ENCODE assay signal across 27 cellular contexts in the genomic region with DNA sequence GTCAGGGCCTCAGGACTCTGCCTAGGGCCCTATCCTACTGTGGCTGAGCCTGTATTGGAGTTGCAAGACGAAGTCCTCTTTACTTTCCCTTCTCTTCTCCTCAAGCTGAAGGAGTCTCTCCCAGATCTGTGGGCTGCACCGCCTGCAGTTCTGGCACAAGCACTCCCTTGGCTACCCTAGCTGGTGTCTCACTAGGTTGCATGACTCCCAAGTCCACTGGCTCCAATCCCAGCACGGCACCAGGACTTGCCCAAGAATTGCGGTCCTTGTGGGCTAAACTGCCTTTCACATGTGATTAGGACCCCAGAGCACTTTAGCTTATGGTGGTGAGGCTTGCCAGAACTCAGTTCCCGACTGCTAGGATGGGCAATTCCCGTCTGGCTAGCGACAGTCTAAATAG.
"Had no signal": no experiment of that assay in that cellular context is flagged by ENCODE, and none has a peak within 500 bp of the region (broad histone marks: within the 10 kb centered on the region; RNA-seq: fewer than 3 reads in every experiment).

No MANE protein-coding gene starts in this region.

- H3K9me3 ChIP-seq: gastrocnemius medialis, testis, tibial artery, upper lobe of left lung had no signal

- H3K27me3 Mint-ChIP-seq: effector memory CD8-positive, alpha-beta T cell; memory B cell; stimulated activated memory B cell treated with anti-CD40 and anti-IgM and Interleukin-4, amounts not matched to agents 10 μg/mL and 1 μg/mL and 100 μg/mL, for 72 hours had no signal

- H3K4me2 ChIP-seq: smooth muscle cell had no signal

- H3K27ac Mint-ChIP-seq: effector memory CD8-positive, alpha-beta T cell; immature natural killer cell; memory B cell; natural killer cell; stimulated activated memory B cell treated with anti-CD40 and anti-IgM and Interleukin-4, amounts not matched to agents 10 μg/mL and 1 μg/mL and 100 μg/mL, for 72 hours had no signal

- H3K36me3 ChIP-seq: gastrocnemius medialis, tibial artery, upper lobe of left lung had no signal

- H3K27ac ChIP-seq: gastrocnemius medialis, testis, tibial artery, upper lobe of left lung had no signal

- H3K4me1 Mint-ChIP-seq: immature natural killer cell; memory B cell; natural killer cell; neural crest cell; stimulated activated memory B cell treated with anti-CD40 and anti-IgM and Interleukin-4, amounts not matched to agents 10 μg/mL and 1 μg/mL and 100 μg/mL, for 72 hours had no signal

- H3K4me3 ChIP-seq: gastrocnemius medialis, lung, smooth muscle cell, testis, tibial artery, upper lobe of left lung had no signal

- DNase-seq: caudate nucleus; cerebellar nuclear complex; cortex of kidney; effector memory CD8-positive, alpha-beta T cell; foreskin fibroblast; gastrocnemius medialis; head of caudate nucleus; hippocampal formation; immature natural killer cell; left ventricle myocardium superior; natural killer cell; nucleus accumbens; retina; stimulated activated CD4-positive, alpha-beta T cell treated with anti-CD3 and anti-CD28 coated beads, Interleukin-12 subunit alpha, Interleukin-12 subunit beta, amount 100 ng/mL, for 4 hours; stimulated activated CD4-positive, alpha-beta T cell treated with anti-CD3 and anti-CD28 coated beads, Interleukin-1b, Interleukin-23, amount 100 ng/mL, for 48 hours; stimulated activated CD4-positive, alpha-beta T cell treated with anti-CD3 and anti-CD28 coated beads, Interleukin-4, amount 100 ng/mL, for 1 hour; stimulated activated naive CD8-positive, alpha-beta T cell treated with anti-CD3 and anti-CD28 coated beads, Interleukin-15, Interleukin-2, amounts not matched to agents 100 U/mL and 50 U/mL, for 24 hours; substantia nigra; testis; tibial artery; upper lobe of left lung had no signal

- ATAC-seq: effector memory CD8-positive, alpha-beta T cell; gastrocnemius medialis; left ventricle myocardium superior; natural killer cell; sciatic nerve; stimulated activated memory B cell treated with anti-CD40 and anti-IgM and Interleukin-4, amounts not matched to agents 10 μg/mL and 1 μg/mL and 100 μg/mL, for 72 hours; stimulated activated naive CD8-positive, alpha-beta T cell treated with anti-CD3 and anti-CD28 coated beads, Interleukin-15, Interleukin-2, amounts not matched to agents 100 U/mL and 50 U/mL, for 24 hours had no signal

- H3K9me3 Mint-ChIP-seq: effector memory CD8-positive, alpha-beta T cell had no signal

- H3K4me3 Mint-ChIP-seq: effector memory CD8-positive, alpha-beta T cell; immature natural killer cell; memory B cell; natural killer cell; neural crest cell; stimulated activated memory B cell treated with anti-CD40 and anti-IgM and Interleukin-4, amounts not matched to agents 10 μg/mL and 1 μg/mL and 100 μg/mL, for 72 hours had no signal

- H3K4me1 ChIP-seq: gastrocnemius medialis, testis, tibial artery, upper lobe of left lung had no signal

- H3K36me3 Mint-ChIP-seq: immature natural killer cell; memory B cell; natural killer cell; stimulated activated memory B cell treated with anti-CD40 and anti-IgM and Interleukin-4, amounts not matched to agents 10 μg/mL and 1 μg/mL and 100 μg/mL, for 72 hours had no signal

- H3K27me3 ChIP-seq: gastrocnemius medialis, testis, tibial artery, upper lobe of left lung had no signal
